ENCODE assay signal across 15 cellular contexts in the genomic region with DNA sequence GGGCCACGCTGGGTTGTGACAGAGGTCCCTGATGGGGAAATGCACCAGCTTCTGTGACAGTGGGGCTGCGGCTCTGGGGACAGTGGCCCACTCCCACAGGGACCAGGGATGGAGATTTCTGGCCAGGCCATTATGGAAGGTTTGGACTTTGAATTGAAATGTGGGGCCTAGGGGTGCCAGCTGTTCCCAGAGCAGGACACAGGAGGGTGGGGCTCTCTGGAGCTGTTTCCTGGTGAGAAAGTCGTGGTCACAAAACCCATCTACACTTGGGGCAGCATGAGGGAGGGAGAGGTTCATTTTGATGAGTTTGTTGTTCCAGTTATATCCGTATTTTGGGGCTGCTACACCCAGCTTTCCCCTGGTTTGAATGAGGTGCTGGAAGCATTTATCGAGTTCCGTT. TPM values are rescaled to one million over a fixed set of nuclear protein-coding genes. Genes with fewer than 3 reads are reported as not detected.
DNase-seq lines count a peak whose midpoint lies in the region; ATAC-seq and TF ChIP-seq lines count a peak whose summit lies in the region.
"Had no signal": no experiment of that assay in that cellular context is flagged by ENCODE, and none has a peak within 500 bp of the region (broad histone marks: within the 10 kb centered on the region; RNA-seq: fewer than 3 reads in every experiment).

No MANE protein-coding gene starts in this region.

- no peak overlapping the region for H3K4me3 ChIP-seq in GM23338
- H3K4me3 ChIP-seq in mesenchymal stem cell (ENCODE audit: insufficient read depth in 1 of 2, low read depth in 1 of 2, low read length in 2 of 2), result no peak overlapping the region
- H3K4me3 ChIP-seq in uterus, result no peak overlapping the region
- H3K4me3 ChIP-seq: BLaER1 treated with 17β-estradiol and CSF1 and Interleukin-3, amounts not matched to agents 10 nM and 100 nM; PC-9 had no signal

- peaks cover 44% of the 10 kb centered on the region for H3K36me3 Mint-ChIP-seq in GM23338 (ENCODE audit: low read depth)
- peaks cover 8% of the 10 kb centered on the region for H3K36me3 Mint-ChIP-seq in activated T-helper 1 cell treated with anti-CD3 and anti-CD28 coated beads, Interleukin-12 subunit alpha, Interleukin-12 subunit beta, Interleukin-2, Interleukin-4 antibody, amounts not matched to agents 30 ng/mL and 10 ng/mL and 1 ng/mL, durations not matched to agents 14 hours and 24 hours and 36 hours (ENCODE audit: low read depth)
- H3K36me3 Mint-ChIP-seq in stimulated activated effector memory CD8-positive, alpha-beta T cell treated with anti-CD3 and anti-CD28 coated beads, Interleukin-12 subunit alpha, Interleukin-12 subunit beta, amount 100 ng/mL, for 72 hours, result no peaks in the 10 kb centered on the region

- TF ChIP-seq CTCF in GM23338 (conservative IDR thresholded peaks at IDR 0.05; ENCODE audit: low read depth in 2 of 2) (no peak), uterus (IDR thresholded peaks at IDR 0.05) (no peak)

- H3K27ac ChIP-seq in GM23338 (ENCODE audit: low read depth) (no peak overlapping the region), mesenchymal stem cell (ENCODE audit: low read length, poor library complexity, severe bottlenecking) (no peak overlapping the region), uterus (no peak overlapping the region), substantia nigra (ENCODE audit: low read depth, low read length, poor library complexity, severe bottlenecking) (no peak overlapping the region)
- H3K27ac ChIP-seq: BLaER1 treated with 17β-estradiol and CSF1 and Interleukin-3, amounts not matched to agents 10 nM and 100 nM; PC-9 had no signal

- no peak overlapping the region for H2AK5ac ChIP-seq in mesenchymal stem cell (ENCODE audit: low read length, severe bottlenecking)

- no peaks in the 10 kb centered on the region; the same call in 1 of the 2 replicates for H3K36me3 ChIP-seq in GM23338 (ENCODE audit: insufficient read depth)
- peaks cover 10 to 51% of the 10 kb centered on the region in 2 experiments for H3K36me3 ChIP-seq in mesenchymal stem cell (ENCODE audit: control insufficient read depth in 1 of 2, insufficient read depth in 2 of 2, low read depth in 1 of 2, low read length in 2 of 2)
- no peaks in the 10 kb centered on the region for H3K36me3 ChIP-seq in uterus

- no peak overlapping the region for H3K4ac ChIP-seq in mesenchymal stem cell (ENCODE audit: low read depth in 1 of 2, low read length in 2 of 2)

- intact Hi-C loops in activated T-helper 1 cell treated with anti-CD3 and anti-CD28 coated beads, Interleukin-12 subunit alpha, Interleukin-12 subunit beta, Interleukin-2, Interleukin-4 antibody, amounts not matched to agents 30 ng/mL and 10 ng/mL and 1 ng/mL, durations not matched to agents 14 hours and 24 hours and 36 hours (cut with micrococcal nuclease), result no loop called here
- intact Hi-C loops in uterus (cut with DNase I; ENCODE audit: low total_unique reads), result no loop called here

- H3K4me3 Mint-ChIP-seq in GM23338, result no peak overlapping the region; the same call in 2 of the 3 replicates
- H3K4me3 Mint-ChIP-seq in activated T-helper 1 cell treated with anti-CD3 and anti-CD28 coated beads, Interleukin-12 subunit alpha, Interleukin-12 subunit beta, Interleukin-2, Interleukin-4 antibody, amounts not matched to agents 30 ng/mL and 10 ng/mL and 1 ng/mL, durations not matched to agents 14 hours and 24 hours and 36 hours, result no peak overlapping the region
- no peak overlapping the region for H3K4me3 Mint-ChIP-seq in stimulated activated effector memory CD8-positive, alpha-beta T cell treated with anti-CD3 and anti-CD28 coated beads, Interleukin-12 subunit alpha, Interleukin-12 subunit beta, amount 100 ng/mL, for 72 hours

- no peak overlapping the region for H2BK12ac ChIP-seq in mesenchymal stem cell (ENCODE audit: low read length in 2 of 2)

- TF ChIP-seq POLR2A in uterus (IDR thresholded peaks at IDR 0.05), result no peak

- no peaks in the 10 kb centered on the region; the same call in 2 of the 3 replicates for H3K9me3 Mint-ChIP-seq in GM23338
- H3K9me3 Mint-ChIP-seq in activated T-helper 1 cell treated with anti-CD3 and anti-CD28 coated beads, Interleukin-12 subunit alpha, Interleukin-12 subunit beta, Interleukin-2, Interleukin-4 antibody, amounts not matched to agents 30 ng/mL and 10 ng/mL and 1 ng/mL, durations not matched to agents 14 hours and 24 hours and 36 hours, result no peaks in the 10 kb centered on the region
- no peaks in the 10 kb centered on the region for H3K9me3 Mint-ChIP-seq in stimulated activated effector memory CD8-positive, alpha-beta T cell treated with anti-CD3 and anti-CD28 coated beads, Interleukin-12 subunit alpha, Interleukin-12 subunit beta, amount 100 ng/mL, for 72 hours

- H2AFZ ChIP-seq in GM23338, result no peak overlapping the region
- H2AFZ ChIP-seq in mesenchymal stem cell (ENCODE audit: low read depth, low read length), result no peak overlapping the region
- H2AFZ ChIP-seq: PC-9 had no signal

- H3K9me2 ChIP-seq in GM23338 (ENCODE audit: insufficient read depth), result no peaks in the 10 kb centered on the region

- no peak overlapping the region for H2BK120ac ChIP-seq in mesenchymal stem cell (ENCODE audit: low read depth, low read length)

- no peaks in the 10 kb centered on the region for H3K4me1 Mint-ChIP-seq in GM23338
- H3K4me1 Mint-ChIP-seq in activated T-helper 1 cell treated with anti-CD3 and anti-CD28 coated beads, Interleukin-12 subunit alpha, Interleukin-12 subunit beta, Interleukin-2, Interleukin-4 antibody, amounts not matched to agents 30 ng/mL and 10 ng/mL and 1 ng/mL, durations not matched to agents 14 hours and 24 hours and 36 hours (ENCODE audit: low read depth), result peaks cover 13% of the 10 kb centered on the region
- H3K4me1 Mint-ChIP-seq in stimulated activated effector memory CD8-positive, alpha-beta T cell treated with anti-CD3 and anti-CD28 coated beads, Interleukin-12 subunit alpha, Interleukin-12 subunit beta, amount 100 ng/mL, for 72 hours, result peaks cover 6% of the 10 kb centered on the region

- H3K9me3 ChIP-seq in mesenchymal stem cell (ENCODE audit: control insufficient read depth, low read length) (peaks cover 4% of the 10 kb centered on the region), uterus (no peaks in the 10 kb centered on the region)
- H3K9me3 ChIP-seq: BLaER1 treated with 17β-estradiol and CSF1 and Interleukin-3, amounts not matched to agents 10 nM and 100 nM had no signal

- no peak overlapping the region for H3K9ac ChIP-seq in mesenchymal stem cell (ENCODE audit: low read length)

- H3K14ac ChIP-seq in mesenchymal stem cell (ENCODE audit: low read length in 2 of 2), result no peak overlapping the region

- DNase-seq in GM23338 (ENCODE audit: low spot score), result no peak
- no peak for DNase-seq in activated T-helper 1 cell treated with anti-CD3 and anti-CD28 coated beads, Interleukin-12 subunit alpha, Interleukin-12 subunit beta, Interleukin-2, Interleukin-4 antibody, amounts not matched to agents 30 ng/mL and 10 ng/mL and 1 ng/mL, durations not matched to agents 14 hours and 24 hours and 36 hours (ENCODE audit: low spot score)
- no peak for DNase-seq in mesenchymal stem cell
- no peak for DNase-seq in stimulated activated effector memory CD8-positive, alpha-beta T cell treated with anti-CD3 and anti-CD28 coated beads, Interleukin-12 subunit alpha, Interleukin-12 subunit beta, amount 100 ng/mL, for 72 hours (ENCODE audit: low spot score in 2 of 2)
- DNase-seq in uterus, result no peak
- DNase-seq in stimulated activated CD4-positive, alpha-beta T cell treated with anti-CD3 and anti-CD28 coated beads, Interleukin-2, amount 100 ng/mL, for 24 hours, result no peak
- no peak for DNase-seq in substantia nigra (lab: John Stamatoyannopoulos, UW)
- DNase-seq: Karpas-422, MM.1S, NCI-H1105, NCI-H1694 treated with DMSO at 0.1 percent for 48 hours, NCI-H69, PC-9 had no signal

- H3K27me3 Mint-ChIP-seq in GM23338 (ENCODE audit: insufficient read depth, low read depth, poor library complexity), result peaks cover 8% of the 10 kb centered on the region
- H3K27me3 Mint-ChIP-seq in activated T-helper 1 cell treated with anti-CD3 and anti-CD28 coated beads, Interleukin-12 subunit alpha, Interleukin-12 subunit beta, Interleukin-2, Interleukin-4 antibody, amounts not matched to agents 30 ng/mL and 10 ng/mL and 1 ng/mL, durations not matched to agents 14 hours and 24 hours and 36 hours (ENCODE audit: insufficient read depth), result no peaks in the 10 kb centered on the region

- H4K20me1 ChIP-seq in GM23338 (replicated peaks; ENCODE audit: insufficient read depth), result no peaks in the 10 kb centered on the region

- H4K91ac ChIP-seq in mesenchymal stem cell (ENCODE audit: low read length), result no peak overlapping the region

- H3K18ac ChIP-seq in mesenchymal stem cell (ENCODE audit: low read depth in 1 of 2, low read length in 2 of 2), result no peak overlapping the region

- no peaks in the 10 kb centered on the region for H3K27me3 ChIP-seq in GM23338 (ENCODE audit: insufficient read depth)
- no peaks in the 10 kb centered on the region for H3K27me3 ChIP-seq in mesenchymal stem cell (ENCODE audit: control insufficient read depth in 1 of 2, insufficient read depth in 1 of 2, low read length in 2 of 2)
- no peaks in the 10 kb centered on the region for H3K27me3 ChIP-seq in uterus
- H3K27me3 ChIP-seq: BLaER1 treated with 17β-estradiol and CSF1 and Interleukin-3, amounts not matched to agents 10 nM and 100 nM had no signal

- H2BK15ac ChIP-seq in mesenchymal stem cell (ENCODE audit: low read depth, poor library complexity, severe bottlenecking), result no peak overlapping the region

- H2BK5ac ChIP-seq in mesenchymal stem cell (ENCODE audit: low read depth, low read length, poor library complexity, severe bottlenecking), result no peak overlapping the region

- H4K8ac ChIP-seq in mesenchymal stem cell (ENCODE audit: low read length), result peak overlapping the region; percentile 22

- H3K79me1 ChIP-seq in mesenchymal stem cell (replicated peaks; ENCODE audit: low read length, poor library complexity, severe bottlenecking), result peaks cover 23% of the 10 kb centered on the region

- H3K27ac Mint-ChIP-seq in GM23338, result peak overlapping the region; percentile 75
- peak overlapping the region; percentile 21 for H3K27ac Mint-ChIP-seq in activated T-helper 1 cell treated with anti-CD3 and anti-CD28 coated beads, Interleukin-12 subunit alpha, Interleukin-12 subunit beta, Interleukin-2, Interleukin-4 antibody, amounts not matched to agents 30 ng/mL and 10 ng/mL and 1 ng/mL, durations not matched to agents 14 hours and 24 hours and 36 hours
- peak overlapping the region; percentile 43 for H3K27ac Mint-ChIP-seq in stimulated activated effector memory CD8-positive, alpha-beta T cell treated with anti-CD3 and anti-CD28 coated beads, Interleukin-12 subunit alpha, Interleukin-12 subunit beta, amount 100 ng/mL, for 72 hours

- WGBS in mesenchymal stem cell, result 96% methylated on average over 6 of the region's 6 CpGs

- H3K79me2 ChIP-seq in GM23338 (replicated peaks; ENCODE audit: insufficient read depth), result no peaks in the 10 kb centered on the region

- no peaks in the 10 kb centered on the region for H3F3A ChIP-seq in GM23338 (replicated peaks; ENCODE audit: low read depth)

- no peak for ATAC-seq in GM23338
- no peak for ATAC-seq in stimulated activated effector memory CD8-positive, alpha-beta T cell treated with anti-CD3 and anti-CD28 coated beads, Interleukin-12 subunit alpha, Interleukin-12 subunit beta, amount 100 ng/mL, for 72 hours
- ATAC-seq: HCT116 had no signal

- H3K4me2 ChIP-seq in GM23338 (no peak overlapping the region), mesenchymal stem cell (ENCODE audit: low read length, poor library complexity, severe bottlenecking) (no peak overlapping the region)
- H3K4me2 ChIP-seq: PC-9 had no signal

- no peak overlapping the region for H3K23ac ChIP-seq in mesenchymal stem cell (ENCODE audit: low read length in 2 of 2)

- H3K4me1 ChIP-seq in GM23338 (ENCODE audit: insufficient read depth), result no peaks in the 10 kb centered on the region
- H3K4me1 ChIP-seq in mesenchymal stem cell (ENCODE audit: control insufficient read depth, insufficient read depth, low read depth, low read length), result peaks cover 2% of the 10 kb centered on the region
- no peaks in the 10 kb centered on the region for H3K4me1 ChIP-seq in uterus

RNA-seq across cellular contexts. Expression of a gene that starts 52.2 kb away (rescaled TPM):
- 35.1 and 51.1 TPM in 2 replicates for total RNA-seq in GM23338 (2014; rRNA removed; shearing (Covaris generic))
- 26.9 and 38.3 TPM in 2 replicates for polyA plus RNA-seq in GM23338 (2016; fragmentation: Nextera tagmentation; extraction: Ambion mirVana)
- total RNA-seq in activated T-helper 1 cell treated with anti-CD3 and anti-CD28 coated beads, Interleukin-12 subunit alpha, Interleukin-12 subunit beta, Interleukin-2, Interleukin-4 antibody, amounts not matched to agents 30 ng/mL and 10 ng/mL and 1 ng/mL, durations not matched to agents 14 hours and 24 hours and 36 hours, result 21.4 and 23.9 TPM in 2 replicates
- 46.4 TPM for polyA plus RNA-seq in mesenchymal stem cell (2013, experiment 1 of 2)
- 41.4 TPM for polyA plus RNA-seq in mesenchymal stem cell (2013, experiment 2 of 2)
- total RNA-seq in uterus, result 10 to 100 TPM; 19.1 to 86.2 (median 43.9) TPM

Comparison
In these comparisons a context has a peak if more than half of its experiments do, and no peak if none do; other contexts are left out.
1. H3K27ac Mint-ChIP-seq: peak in every context shown above with its lines; median percentile 75 in GM23338; 43 in stimulated activated effector memory CD8-positive, alpha-beta T cell treated with anti-CD3 and anti-CD28 coated beads, Interleukin-12 subunit alpha, Interleukin-12 subunit beta, amount 100 ng/mL, for 72 hours; 21 in activated T-helper 1 cell treated with anti-CD3 and anti-CD28 coated beads, Interleukin-12 subunit alpha, Interleukin-12 subunit beta, Interleukin-2, Interleukin-4 antibody, amounts not matched to agents 30 ng/mL and 10 ng/mL and 1 ng/mL, durations not matched to agents 14 hours and 24 hours and 36 hours.